ENCODE assay signal across 1 cellular context in the genomic region with DNA sequence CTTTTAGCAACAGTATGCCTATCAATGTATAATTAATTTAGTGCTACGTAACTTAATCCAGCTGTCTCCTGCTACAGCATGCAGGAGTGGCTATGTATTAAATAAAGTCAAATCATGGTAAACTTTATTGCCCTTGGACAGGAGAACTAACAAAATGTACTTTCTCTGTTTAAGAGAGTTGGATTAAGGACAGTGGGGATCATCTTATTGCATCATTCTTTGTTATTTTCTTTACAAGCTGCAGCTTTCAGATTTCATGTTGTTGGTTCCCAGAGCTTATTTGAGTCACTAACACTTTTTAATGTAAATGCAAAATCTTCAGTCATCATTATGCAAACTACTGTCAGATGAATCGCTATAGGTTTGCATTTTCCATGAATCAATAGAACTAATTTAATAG.
TF ChIP-seq lines count a peak whose summit lies in the region.

No MANE protein-coding gene starts in this region.

TF ChIP-seq in GM23338, 12 proteins besides CTCF, POLR2A, EP300 and RAD21 (continued from another document):
- TF ChIP-seq, protein P1, sequence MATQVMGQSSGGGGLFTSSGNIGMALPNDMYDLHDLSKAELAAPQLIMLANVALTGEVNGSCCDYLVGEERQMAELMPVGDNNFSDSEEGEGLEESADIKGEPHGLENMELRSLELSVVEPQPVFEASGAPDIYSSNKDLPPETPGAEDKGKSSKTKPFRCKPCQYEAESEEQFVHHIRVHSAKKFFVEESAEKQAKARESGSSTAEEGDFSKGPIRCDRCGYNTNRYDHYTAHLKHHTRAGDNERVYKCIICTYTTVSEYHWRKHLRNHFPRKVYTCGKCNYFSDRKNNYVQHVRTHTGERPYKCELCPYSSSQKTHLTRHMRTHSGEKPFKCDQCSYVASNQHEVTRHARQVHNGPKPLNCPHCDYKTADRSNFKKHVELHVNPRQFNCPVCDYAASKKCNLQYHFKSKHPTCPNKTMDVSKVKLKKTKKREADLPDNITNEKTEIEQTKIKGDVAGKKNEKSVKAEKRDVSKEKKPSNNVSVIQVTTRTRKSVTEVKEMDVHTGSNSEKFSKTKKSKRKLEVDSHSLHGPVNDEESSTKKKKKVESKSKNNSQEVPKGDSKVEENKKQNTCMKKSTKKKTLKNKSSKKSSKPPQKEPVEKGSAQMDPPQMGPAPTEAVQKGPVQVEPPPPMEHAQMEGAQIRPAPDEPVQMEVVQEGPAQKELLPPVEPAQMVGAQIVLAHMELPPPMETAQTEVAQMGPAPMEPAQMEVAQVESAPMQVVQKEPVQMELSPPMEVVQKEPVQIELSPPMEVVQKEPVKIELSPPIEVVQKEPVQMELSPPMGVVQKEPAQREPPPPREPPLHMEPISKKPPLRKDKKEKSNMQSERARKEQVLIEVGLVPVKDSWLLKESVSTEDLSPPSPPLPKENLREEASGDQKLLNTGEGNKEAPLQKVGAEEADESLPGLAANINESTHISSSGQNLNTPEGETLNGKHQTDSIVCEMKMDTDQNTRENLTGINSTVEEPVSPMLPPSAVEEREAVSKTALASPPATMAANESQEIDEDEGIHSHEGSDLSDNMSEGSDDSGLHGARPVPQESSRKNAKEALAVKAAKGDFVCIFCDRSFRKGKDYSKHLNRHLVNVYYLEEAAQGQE (IDR thresholded peaks at IDR 0.05; ENCODE audit: unreplicated experiment), result no peak
